Comparison of ENCODE assay signal across 21 cellular contexts in the genomic region with DNA sequence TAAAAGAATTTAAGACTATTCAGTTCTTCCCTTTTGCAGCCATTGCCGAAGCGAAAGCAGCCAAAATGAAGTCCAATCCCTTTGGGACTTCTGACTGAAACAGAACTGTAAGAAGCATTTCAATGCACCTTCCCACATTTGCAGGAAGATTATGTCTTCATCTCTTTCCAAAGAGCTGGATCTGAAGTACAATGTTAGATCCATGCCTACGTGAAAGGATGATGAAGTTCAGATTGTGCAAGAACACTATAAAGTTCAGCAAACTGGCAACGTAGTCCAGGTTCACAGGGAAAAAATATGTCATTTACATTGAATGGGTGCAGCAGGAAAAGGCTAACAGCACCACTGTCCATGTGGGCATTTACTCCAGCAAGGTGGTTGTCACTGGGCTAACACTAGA. TPM values are rescaled to one million over a fixed set of nuclear protein-coding genes. Genes with fewer than 3 reads are reported as not detected.
DNase-seq lines count a peak whose midpoint lies in the region; ATAC-seq, FAIRE-seq and TF ChIP-seq lines count a peak whose summit lies in the region.
"Had no signal": no experiment of that assay in that cellular context is flagged by ENCODE, and none has a peak within 500 bp of the region (broad histone marks: within the 10 kb centered on the region; RNA-seq: fewer than 3 reads in every experiment).

No MANE protein-coding gene starts in this region.

- H2BK120ac ChIP-seq in IMR-90 (ENCODE audit: low read depth, low read length), result no peak overlapping the region
- H2BK120ac ChIP-seq in mesenchymal stem cell (ENCODE audit: low read depth, low read length), result no peak overlapping the region

- H3K4me3 ChIP-seq in A549 (peak overlapping the region; percentile 20; the same call in 1 of the 3 replicates), IMR-90 (ENCODE audit: insufficient read depth, low read depth, low read length) (no peak overlapping the region), fibroblast of lung (replicated peaks in 1 of 4; ENCODE audit: control extremely low read depth in 1 of 4, insufficient read depth in 1 of 4, low read depth in 3 of 4, low read length in 4 of 4) (no peak overlapping the region), osteoblast (ENCODE audit: insufficient read depth, low read length) (no peak overlapping the region), mesenchymal stem cell (ENCODE audit: insufficient read depth in 1 of 2, low read depth in 1 of 2, low read length in 2 of 2) (no peak overlapping the region), Karpas-422 (ENCODE audit: low read length) (no peak overlapping the region)

- TF ChIP-seq CTCF in A549 (IDR thresholded peaks at IDR 0.05) (no peak), IMR-90 (conservative IDR thresholded peaks at IDR 0.05; ENCODE audit: low read depth, low read length) (no peak), fibroblast of lung (conservative IDR thresholded peaks at IDR 0.05 in 1 of 2, IDR thresholded peaks at IDR 0.05 in 1 of 2; ENCODE audit: low read depth in 1 of 2, low read length in 2 of 2) (no peak), osteoblast (IDR thresholded peaks at IDR 0.05; ENCODE audit: extremely low read depth, low read depth, low read length) (no peak), HFFc6 (IDR thresholded peaks at IDR 0.05) (no peak)

- intact Hi-C loops in IMR-90 (cut with micrococcal nuclease), result no loop called here
- intact Hi-C loops in activated CD4-positive, alpha-beta T cell treated with anti-CD3 and anti-CD28 coated beads for 36 hours (cut with DNase I, micrococcal nuclease), result no loop called here

- CTCF ChIA-PET in A549 (lab: Yijun Ruan, JAX) (no interaction called here), IMR-90 (lab: Yijun Ruan, JAX) (no interaction called here)
- CTCF ChIA-PET in activated CD4-positive, alpha-beta T cell treated with anti-CD3 and anti-CD28 coated beads for 36 hours (lab: Charles Lee), result no interaction called here

- H4K20me1 ChIP-seq in IMR-90 (ENCODE audit: insufficient read depth, low read length) (no peaks in the 10 kb centered on the region), fibroblast of lung (ENCODE audit: control insufficient read depth, extremely low read depth, insufficient read depth, low read length) (no peaks in the 10 kb centered on the region), osteoblast (ENCODE audit: insufficient read depth, low read length) (no peaks in the 10 kb centered on the region), Karpas-422 (ENCODE audit: insufficient read depth, low read depth, low read length) (no peaks in the 10 kb centered on the region)

- H2BK15ac ChIP-seq in IMR-90 (ENCODE audit: low read depth, low read length) (no peak overlapping the region), mesenchymal stem cell (ENCODE audit: low read depth, poor library complexity, severe bottlenecking) (no peak overlapping the region)

- H3K27me3 ChIP-seq in IMR-90 (ENCODE audit: control insufficient read depth, insufficient read depth, low read length) (no peaks in the 10 kb centered on the region), fibroblast of lung (ENCODE audit: control insufficient read depth, insufficient read depth, low read length) (no peaks in the 10 kb centered on the region), osteoblast (ENCODE audit: insufficient read depth, low read length) (peaks cover 2% of the 10 kb centered on the region), mesenchymal stem cell (ENCODE audit: control insufficient read depth in 1 of 2, insufficient read depth in 1 of 2, low read length in 2 of 2) (no peaks in the 10 kb centered on the region), Karpas-422 (ENCODE audit: low read length) (no peaks in the 10 kb centered on the region)

- DNase-seq in A549 (ENCODE audit: low read depth in 1 of 2, low spot score in 1 of 2) (peak in 1 of 2 experiments; percentile 77), IMR-90 (no peak), fibroblast of lung (ENCODE audit: low read depth in 2 of 2) (no peak), osteoblast (ENCODE audit: insufficient read length, low spot score, missing footprints) (no peak), HFFc6 (no peak), mesenchymal stem cell (no peak), Karpas-422 (no peak)
- DNase-seq in activated CD4-positive, alpha-beta T cell treated with anti-CD3 and anti-CD28 coated beads for 36 hours, result no peak
- DNase-seq: BE2C; CD8-positive, alpha-beta T cell; COR-L47; DMS153; DMS79 treated with DMSO at 0.1 percent for 48 hours; EL; HCEC 1CT had no signal

- H2BK12ac ChIP-seq in mesenchymal stem cell (ENCODE audit: low read length in 2 of 2), result no peak overlapping the region

- H4K91ac ChIP-seq in IMR-90 (ENCODE audit: insufficient read depth, low read depth, low read length), result no peak overlapping the region
- H4K91ac ChIP-seq in mesenchymal stem cell (ENCODE audit: low read length), result no peak overlapping the region

- dilution Hi-C loops in IMR-90 (cut with HindIII; ENCODE audit: low sequenced_read_pairs, unreplicated experiment), result no loop called here

- H3K4me3 Mint-ChIP-seq in activated CD4-positive, alpha-beta T cell treated with anti-CD3 and anti-CD28 coated beads for 36 hours, result no peak overlapping the region
- H3K4me3 Mint-ChIP-seq in HFFc6, result no peak overlapping the region
- H3K4me3 Mint-ChIP-seq: CD8-positive, alpha-beta T cell had no signal

- H3K4me2 ChIP-seq in A549, result peak overlapping the region; percentile 80
- no peak overlapping the region for H3K4me2 ChIP-seq in IMR-90 (ENCODE audit: low read depth, low read length)
- H3K4me2 ChIP-seq in fibroblast of lung (ENCODE audit: extremely low read depth, insufficient read depth, low read length), result peak overlapping the region; percentile 42
- peak overlapping the region; percentile 32 for H3K4me2 ChIP-seq in osteoblast (ENCODE audit: insufficient read depth, low read length)
- no peak overlapping the region for H3K4me2 ChIP-seq in mesenchymal stem cell (ENCODE audit: low read length, poor library complexity, severe bottlenecking)
- H3K4me2 ChIP-seq in Karpas-422 (ENCODE audit: low read depth, low read length, poor library complexity, severe bottlenecking), result no peak overlapping the region

- H3K79me1 ChIP-seq in IMR-90 (ENCODE audit: low read depth in 1 of 2, low read length in 2 of 2) (no peaks in the 10 kb centered on the region), mesenchymal stem cell (replicated peaks; ENCODE audit: low read length, poor library complexity, severe bottlenecking) (no peaks in the 10 kb centered on the region)

- H3K36me3 ChIP-seq in IMR-90 (ENCODE audit: control insufficient read depth, insufficient read depth, low read length), result no peaks in the 10 kb centered on the region
- no peaks in the 10 kb centered on the region for H3K36me3 ChIP-seq in fibroblast of lung (ENCODE audit: control insufficient read depth, insufficient read depth, low read length)
- no peaks in the 10 kb centered on the region for H3K36me3 ChIP-seq in osteoblast (ENCODE audit: insufficient read depth, low read length)
- no peaks in the 10 kb centered on the region for H3K36me3 ChIP-seq in mesenchymal stem cell (ENCODE audit: control insufficient read depth in 1 of 2, insufficient read depth in 2 of 2, low read depth in 1 of 2, low read length in 2 of 2)
- no peaks in the 10 kb centered on the region for H3K36me3 ChIP-seq in Karpas-422 (ENCODE audit: insufficient read depth, low read length)
- H3K36me3 ChIP-seq: BE2C had no signal

- FAIRE-seq in A549 (lab: Jason Lieb, UNC), result no peak
- FAIRE-seq: A204.1, D721Med, G401.6, GM12891 had no signal

- H4K5ac ChIP-seq in IMR-90 (ENCODE audit: low read depth, low read length), result no peak overlapping the region

- H3K9me3 Mint-ChIP-seq in activated CD4-positive, alpha-beta T cell treated with anti-CD3 and anti-CD28 coated beads for 36 hours (ENCODE audit: low read depth), result no peaks in the 10 kb centered on the region
- no peaks in the 10 kb centered on the region for H3K9me3 Mint-ChIP-seq in HFFc6
- H3K9me3 Mint-ChIP-seq: CD8-positive, alpha-beta T cell had no signal

- H3K79me2 ChIP-seq in fibroblast of lung (ENCODE audit: control insufficient read depth, insufficient read depth, low read length), result no peaks in the 10 kb centered on the region
- H3K79me2 ChIP-seq in osteoblast (ENCODE audit: insufficient read depth, low read length), result no peaks in the 10 kb centered on the region
- H3K79me2 ChIP-seq in Karpas-422 (ENCODE audit: low read length), result no peaks in the 10 kb centered on the region

- H3K27ac ChIP-seq in A549 (peak overlapping the region; percentile 84), IMR-90 (ENCODE audit: insufficient read depth, low read length) (no peak overlapping the region), fibroblast of lung (ENCODE audit: insufficient read depth, low read length) (no peak overlapping the region), osteoblast (ENCODE audit: low read depth, low read length) (no peak overlapping the region), mesenchymal stem cell (ENCODE audit: low read length, poor library complexity, severe bottlenecking) (no peak overlapping the region), Karpas-422 (ENCODE audit: low read length) (no peak overlapping the region)
- H3K27ac ChIP-seq: C4-2B had no signal

- in situ Hi-C loops in IMR-90 (cut with MboI; ENCODE audit: low sequenced_read_pairs), result no loop called here

- H3K27ac Mint-ChIP-seq in activated CD4-positive, alpha-beta T cell treated with anti-CD3 and anti-CD28 coated beads for 36 hours, result no peak overlapping the region
- H3K27ac Mint-ChIP-seq in HFFc6, result no peak overlapping the region
- H3K27ac Mint-ChIP-seq: CD8-positive, alpha-beta T cell had no signal

- H3K9me1 ChIP-seq in IMR-90 (ENCODE audit: insufficient read depth, low read length), result no peaks in the 10 kb centered on the region

- no peak for TF ChIP-seq POLR2A in A549 (IDR thresholded peaks at IDR 0.05; ENCODE audit: low read length)
- no peak for TF ChIP-seq POLR2A in IMR-90 (IDR thresholded peaks at IDR 0.05; ENCODE audit: low read depth, low read length)

- peaks cover 4% of the 10 kb centered on the region for H3K4me1 Mint-ChIP-seq in activated CD4-positive, alpha-beta T cell treated with anti-CD3 and anti-CD28 coated beads for 36 hours
- peaks cover 15% of the 10 kb centered on the region for H3K4me1 Mint-ChIP-seq in HFFc6 (ENCODE audit: low read depth)

- H2AK9ac ChIP-seq in IMR-90 (replicated peaks; ENCODE audit: low read depth, low read length, poor library complexity), result no peak overlapping the region

- H4K8ac ChIP-seq in IMR-90 (ENCODE audit: low read depth in 2 of 2, low read length in 2 of 2), result no peak overlapping the region
- no peak overlapping the region for H4K8ac ChIP-seq in mesenchymal stem cell (ENCODE audit: low read length)

- H2BK20ac ChIP-seq in IMR-90 (ENCODE audit: low read depth, low read length), result no peak overlapping the region

- H2AFZ ChIP-seq in IMR-90 (replicated peaks; ENCODE audit: low read length, poor library complexity) (no peak overlapping the region), fibroblast of lung (ENCODE audit: low read length) (peak overlapping the region; percentile 26), osteoblast (ENCODE audit: low read length) (peak overlapping the region; percentile 16), mesenchymal stem cell (ENCODE audit: low read depth, low read length) (no peak overlapping the region), Karpas-422 (ENCODE audit: low read length) (no peak overlapping the region)

- H3K9ac ChIP-seq in IMR-90 (ENCODE audit: low read depth, low read length) (no peak overlapping the region), fibroblast of lung (ENCODE audit: insufficient read depth, low read length) (no peak overlapping the region), mesenchymal stem cell (ENCODE audit: low read length) (no peak overlapping the region), Karpas-422 (ENCODE audit: low read length) (no peak overlapping the region)

- 5% methylated on average over 4 of the region's 4 CpGs for WGBS in A549 (ENCODE audit: missing lambda C conversion rate)
- WGBS in IMR-90 (ENCODE audit: extremely low coverage in 2 of 2, insufficient read length in 1 of 2), 2 experiments, result no CpG with 5 or more reads among the region's 4 CpGs
- 84% methylated on average over 4 of the region's 4 CpGs for WGBS in mesenchymal stem cell

- TF ChIP-seq EP300 in A549 (IDR thresholded peaks at IDR 0.05), result no peak

- no TSS peak for BruUV-seq in IMR-90 (replicated peaks; lab: Mats Ljungman, UMichigan)

- H3K18ac ChIP-seq in IMR-90 (ENCODE audit: low read depth, low read length) (no peak overlapping the region), mesenchymal stem cell (ENCODE audit: low read depth in 1 of 2, low read length in 2 of 2) (peak overlapping the region in 1 of 2 experiments; percentile 56)

- POLR2A ChIA-PET in A549 (lab: Yijun Ruan, JAX), result no interaction called here
- POLR2A ChIA-PET in IMR-90 (lab: Charles Lee; ENCODE audit: unreplicated experiment), result no interaction called here
- POLR2A ChIA-PET in activated CD4-positive, alpha-beta T cell treated with anti-CD3 and anti-CD28 coated beads for 36 hours (lab: Charles Lee), result no interaction called here

- H2AK5ac ChIP-seq in IMR-90 (ENCODE audit: low read depth, low read length) (no peak overlapping the region), mesenchymal stem cell (ENCODE audit: low read length, severe bottlenecking) (no peak overlapping the region)

- H3K9me2 ChIP-seq in Karpas-422 (replicated peaks; ENCODE audit: insufficient read depth, low read length), result no peaks in the 10 kb centered on the region

- H3K23ac ChIP-seq in IMR-90 (ENCODE audit: low read depth, low read length) (peak overlapping the region; percentile 33; the same call in 1 of the 2 replicates), mesenchymal stem cell (ENCODE audit: low read length in 2 of 2) (no peak overlapping the region)

- H3K9me3 ChIP-seq in A549 (no peaks in the 10 kb centered on the region), IMR-90 (ENCODE audit: control insufficient read depth, insufficient read depth, low read length) (no peaks in the 10 kb centered on the region), fibroblast of lung (ENCODE audit: control insufficient read depth, insufficient read depth, low read depth, low read length) (no peaks in the 10 kb centered on the region), osteoblast (ENCODE audit: low read depth, low read length) (no peaks in the 10 kb centered on the region), mesenchymal stem cell (ENCODE audit: control insufficient read depth, low read length) (no peaks in the 10 kb centered on the region), Karpas-422 (ENCODE audit: low read length) (no peaks in the 10 kb centered on the region)
- H3K9me3 ChIP-seq: BE2C had no signal

- H3K4me1 ChIP-seq in A549 (peaks cover 52% of the 10 kb centered on the region), IMR-90 (ENCODE audit: control insufficient read depth, insufficient read depth, low read length) (peaks cover 1% of the 10 kb centered on the region; the same call in 1 of the 2 replicates), fibroblast of lung (ENCODE audit: control insufficient read depth, extremely low read depth, insufficient read depth, low read length) (peaks cover 2% of the 10 kb centered on the region), osteoblast (ENCODE audit: insufficient read depth, low read length) (peaks cover 6% of the 10 kb centered on the region), mesenchymal stem cell (ENCODE audit: control insufficient read depth, insufficient read depth, low read depth, low read length) (peaks cover 4% of the 10 kb centered on the region), Karpas-422 (ENCODE audit: low read length) (peaks cover 3% of the 10 kb centered on the region; the same call in 1 of the 2 replicates)
- H3K4me1 ChIP-seq: BE2C had no signal

- H3K36me3 Mint-ChIP-seq in activated CD4-positive, alpha-beta T cell treated with anti-CD3 and anti-CD28 coated beads for 36 hours (ENCODE audit: low read depth), result no peaks in the 10 kb centered on the region
- no peaks in the 10 kb centered on the region for H3K36me3 Mint-ChIP-seq in HFFc6 (ENCODE audit: low read depth)
- H3K36me3 Mint-ChIP-seq: CD8-positive, alpha-beta T cell had no signal

- H2BK5ac ChIP-seq in IMR-90 (ENCODE audit: low read depth, low read length, poor library complexity, severe bottlenecking) (no peak overlapping the region), mesenchymal stem cell (ENCODE audit: low read depth, low read length, poor library complexity, severe bottlenecking) (no peak overlapping the region)

- H3K56ac ChIP-seq in IMR-90 (ENCODE audit: extremely low read depth, insufficient read depth, low read length), result no peak overlapping the region

- H3K27me3 Mint-ChIP-seq in activated CD4-positive, alpha-beta T cell treated with anti-CD3 and anti-CD28 coated beads for 36 hours, result peaks cover 8% of the 10 kb centered on the region
- H3K27me3 Mint-ChIP-seq in HFFc6 (ENCODE audit: insufficient read depth), result peaks cover 3% of the 10 kb centered on the region; the same call in 1 of the 2 replicates

- ATAC-seq in A549 (peak in 1 of 2 experiments; percentile 28; a peak in 3 of 6 replicates), IMR-90 (ENCODE audit: low read depth) (no peak)
- no peak for ATAC-seq in activated CD4-positive, alpha-beta T cell treated with anti-CD3 and anti-CD28 coated beads for 36 hours
- ATAC-seq: CD8-positive, alpha-beta T cell had no signal

- H3K14ac ChIP-seq in IMR-90 (replicated peaks; ENCODE audit: low read depth, low read length) (no peak overlapping the region), mesenchymal stem cell (ENCODE audit: low read length in 2 of 2) (no peak overlapping the region)

- TF ChIP-seq RAD21 in A549 (conservative IDR thresholded peaks at IDR 0.05 in 1 of 2, IDR thresholded peaks at IDR 0.05 in 1 of 2) (no peak), IMR-90 (IDR thresholded peaks at IDR 0.05; ENCODE audit: low read length) (no peak)

- no peak overlapping the region for H3K4ac ChIP-seq in IMR-90 (ENCODE audit: low read depth, low read length)
- H3K4ac ChIP-seq in mesenchymal stem cell (ENCODE audit: low read depth in 1 of 2, low read length in 2 of 2), result no peak overlapping the region

RNA-seq across cellular contexts. Expression of gene FILIP1, which starts 6.0 kb away (rescaled TPM):
- polyA plus RNA-seq in A549 (2011; rRNA removed) (15.5 and 15.6 TPM in 2 replicates), A549 (2017; fragmentation: RNase III; extraction: RNeasy Plus Mini Kit Qiagen cat#74134 plus additional on column Dnase treatment) (1.7 to 2.3 TPM (median 1.9 TPM) in 3 replicates), IMR-90 (2012; rRNA removed) (0.03 TPM in 1 of 2 replicates, not detected in the other), fibroblast of lung (0.76 and 2.3 TPM in 2 replicates)
- 1.7 and 1.8 TPM in 2 replicates for polyA plus RNA-seq in A549 (2012; cell fraction: cytosol; rRNA removed)
- 1.9 and 2.6 TPM in 2 replicates for polyA plus RNA-seq in A549 (2012; cell fraction: nucleus; rRNA removed)
- 12.0 and 12.9 TPM in 2 replicates for polyA minus RNA-seq in A549 (2011; rRNA and poly(A)+ RNA removed)
- total RNA-seq in IMR-90 (2012; rRNA removed) (under 0.01 TPM in 2 replicates), fibroblast of lung (0.33 and 0.77 TPM in 2 replicates), osteoblast (under 0.01 and 0.29 TPM in 2 replicates)
- 0.01 and 0.02 TPM in 2 replicates for polyA plus RNA-seq in IMR-90 (2012; cell fraction: cytosol; rRNA removed)
- 0.01 TPM in 1 of 2 replicates, not detected in the other for polyA plus RNA-seq in IMR-90 (2012; cell fraction: nucleus; rRNA removed; ENCODE audit: low replicate concordance)
- 0.62 and 2.3 TPM in 2 replicates for polyA plus RNA-seq in fibroblast of lung (2012)
- 0.33 and 1.0 TPM in 2 replicates for polyA minus RNA-seq in fibroblast of lung (ENCODE audit: low replicate concordance)
- not detected for total RNA-seq in activated CD4-positive, alpha-beta T cell treated with anti-CD3 and anti-CD28 coated beads for 36 hours
- total RNA-seq in HFFc6 (2021; fragmentation: NEBNext Ultra II Directional; extraction: Animal tissue kit (Norgen Biotek cat#: 25700)), result under 1 TPM; 0.09 to 0.24 (median 0.12) TPM
- polyA plus RNA-seq in mesenchymal stem cell (2013, experiment 1 of 2), result 5.4 TPM
- polyA plus RNA-seq in mesenchymal stem cell (2013, experiment 2 of 2), result 5.3 TPM
- total RNA-seq in Karpas-422 (2014; rRNA removed; shearing (Covaris generic); ENCODE audit: low replicate concordance), result 0.15 TPM in 1 of 2 replicates, not detected in the other
- total RNA-seq: HT-29 had no signal

Comparison
In these comparisons a context has a peak if more than half of its experiments do, and no peak if none do; other contexts are left out.
1. H3K27ac ChIP-seq: peak in A549 (2 of 2); none in IMR-90 (single experiment), fibroblast of lung (single experiment), osteoblast (single experiment), mesenchymal stem cell (single experiment) and Karpas-422 (single experiment).
2. H3K4me2 ChIP-seq: peak in A549 (single experiment), fibroblast of lung (single experiment) and osteoblast (single experiment); none in IMR-90 (single experiment), mesenchymal stem cell (single experiment) and Karpas-422 (single experiment).
3. H2AFZ ChIP-seq: peak in fibroblast of lung (single experiment) and osteoblast (single experiment); none in IMR-90 (single experiment), mesenchymal stem cell (single experiment) and Karpas-422 (single experiment).